ENCODE assay signal across 8 cellular contexts in genomic region chr14:63632932-63633514, GRCh38. TPM values are rescaled to one million over a fixed set of nuclear protein-coding genes. Genes with fewer than 3 reads are reported as not detected.
DNase-seq lines count a peak whose midpoint lies in the region; ATAC-seq, FAIRE-seq and TF ChIP-seq lines count a peak whose summit lies in the region.

No MANE protein-coding gene starts in this region.

- H3K79me2 ChIP-seq in OCI-LY7 (ENCODE audit: insufficient read depth, low read depth, low read length) (peaks cover 85% of the 10 kb centered on the region), fibroblast of lung (ENCODE audit: control insufficient read depth, insufficient read depth, low read length) (peaks cover 6% of the 10 kb centered on the region)

- H3K9ac ChIP-seq in fibroblast of lung (ENCODE audit: insufficient read depth, low read length): no peak overlapping the region

- intact Hi-C loops in OCI-LY7 (cut with micrococcal nuclease; ENCODE audit: unreplicated experiment): loop anchor here (1.0 to 5.0 kb wide), 2 partner anchors 137 to 246 kb away; no protein-coding TSS in a partner anchor
- intact Hi-C loops in aorta (cut with DNase I): no loop called here

- TF ChIP-seq CTCF in D721Med (IDR thresholded peaks at IDR 0.05; ENCODE audit: insufficient read depth, missing control alignments) (peak; percentile 53), GM20000 (IDR thresholded peaks at IDR 0.05; ENCODE audit: extremely low read depth, missing control alignments) (peak; percentile 52), OCI-LY7 (conservative IDR thresholded peaks at IDR 0.05; ENCODE audit: low read length) (peak; percentile 90), fibroblast of lung (conservative IDR thresholded peaks at IDR 0.05 in 1 of 2, IDR thresholded peaks at IDR 0.05 in 1 of 2; ENCODE audit: low read depth in 1 of 2, low read length in 2 of 2) (peak; percentile 29 to 65)

- BruUV-seq in OCI-LY7 (replicated peaks; lab: Mats Ljungman, UMichigan): no TSS peak

- H3K9me2 ChIP-seq in OCI-LY7 (ENCODE audit: insufficient read depth, low read length): no peaks in the 10 kb centered on the region

- DNase-seq in D721Med (ENCODE audit: insufficient read length, low spot score) (no peak), GM20000 (ENCODE audit: low spot score) (peak; percentile 32), OCI-LY7 (ENCODE audit: low spot score) (peak; percentile 66), fibroblast of lung (ENCODE audit: low read depth in 2 of 2) (peak; percentile 9 to 46), superior temporal gyrus (ENCODE audit: extremely low spot score) (peak; percentile 41), NCI-H2171 (lab: John Stamatoyannopoulos, UW) (no peak), aorta (no peak), NK-92 (lab: John Stamatoyannopoulos, UW; ENCODE audit: unreplicated experiment) (no peak)

- H3K4me3 ChIP-seq in OCI-LY7 (ENCODE audit: low read depth, low read length, poor library complexity, severe bottlenecking) (no peak overlapping the region), fibroblast of lung (replicated peaks in 1 of 4; ENCODE audit: control extremely low read depth in 1 of 4, insufficient read depth in 1 of 4, low read depth in 3 of 4, low read length in 4 of 4) (no peak overlapping the region), aorta (ENCODE audit: low read length in 2 of 2) (no peak overlapping the region)

- H4K20me1 ChIP-seq in OCI-LY7 (ENCODE audit: insufficient read depth, low read length) (peaks cover 6% of the 10 kb centered on the region; the same call in 1 of the 2 replicates), fibroblast of lung (ENCODE audit: control insufficient read depth, extremely low read depth, insufficient read depth, low read length) (no peaks in the 10 kb centered on the region)

- FAIRE-seq in D721Med (lab: Jason Lieb, UNC): no peak

- H3K27me3 ChIP-seq in fibroblast of lung (ENCODE audit: control insufficient read depth, insufficient read depth, low read length) (no peaks in the 10 kb centered on the region), aorta (ENCODE audit: control insufficient read depth in 1 of 2, insufficient read depth in 2 of 2, low read length in 1 of 2) (no peaks in the 10 kb centered on the region)

- H2AFZ ChIP-seq in OCI-LY7 (ENCODE audit: low read length) (no peak overlapping the region), fibroblast of lung (ENCODE audit: low read length) (no peak overlapping the region)

- H3K4me2 ChIP-seq in OCI-LY7 (ENCODE audit: low read length) (no peak overlapping the region), fibroblast of lung (ENCODE audit: extremely low read depth, insufficient read depth, low read length) (no peak overlapping the region)

- POLR2A ChIA-PET in OCI-LY7 (lab: Charles Lee): interaction anchor here (0.6 to 1.2 kb wide), 3 partner anchors 10 to 206 kb away, joined by 3 to 5 read pairs (median 3); no protein-coding TSS in a partner anchor

- H3K27ac ChIP-seq in OCI-LY7 (ENCODE audit: low read depth, low read length, poor library complexity, severe bottlenecking) (no peak overlapping the region), fibroblast of lung (ENCODE audit: insufficient read depth, low read length) (no peak overlapping the region), aorta (ENCODE audit: low read depth in 1 of 2, low read length in 2 of 2) (no peak overlapping the region)

- CTCF ChIA-PET in OCI-LY7 (lab: Charles Lee; ENCODE audit: unreplicated experiment): interaction anchor here (0.6 kb wide), 1 partner anchor 15 kb away, joined by 3 read pairs; no protein-coding TSS in a partner anchor

- H3K9me3 ChIP-seq in OCI-LY7 (ENCODE audit: low read length) (peaks cover 18% of the 10 kb centered on the region), fibroblast of lung (ENCODE audit: control insufficient read depth, insufficient read depth, low read depth, low read length) (no peaks in the 10 kb centered on the region), aorta (ENCODE audit: control insufficient read depth, low read length) (no peaks in the 10 kb centered on the region)

- no peak for ATAC-seq in aorta (ENCODE audit: low FRiP score)

- H3K4me1 ChIP-seq in OCI-LY7 (ENCODE audit: insufficient read depth, low read length, poor library complexity, severe bottlenecking) (no peaks in the 10 kb centered on the region), fibroblast of lung (ENCODE audit: control insufficient read depth, extremely low read depth, insufficient read depth, low read length) (no peaks in the 10 kb centered on the region), aorta (ENCODE audit: control insufficient read depth in 1 of 2, insufficient read depth in 2 of 2, low read length in 2 of 2) (peaks cover 0 to 2% of the 10 kb centered on the region in 2 donors)

- peaks cover 58% of the 10 kb centered on the region for H3K36me3 ChIP-seq in OCI-LY7 (ENCODE audit: insufficient read depth, low read length)
- no peaks in the 10 kb centered on the region for H3K36me3 ChIP-seq in fibroblast of lung (ENCODE audit: control insufficient read depth, insufficient read depth, low read length)
- H3K36me3 ChIP-seq in aorta (ENCODE audit: control insufficient read depth in 1 of 2, insufficient read depth in 2 of 2, low read length in 1 of 2): no peaks in the 10 kb centered on the region

RNA-seq across cellular contexts. Expression of gene WDR89, which starts 8.6 kb away (rescaled TPM):
- total RNA-seq in OCI-LY7 (2014; rRNA removed; shearing (Covaris generic)): 14.7 and 15.5 TPM in 2 replicates
- total RNA-seq in OCI-LY7 (2022) (23.5 and 27.9 TPM in 2 replicates), fibroblast of lung (11.1 and 13.9 TPM in 2 replicates), aorta (10 to 100 TPM in 1 of 2 donors, 1 to 10 TPM in 1; 7.9 to 12.9 TPM)
- polyA plus RNA-seq in fibroblast of lung (7.3 and 7.7 TPM in 2 replicates), aorta (1 to 10 TPM; 3.9 to 5.6 TPM)
- 5.5 and 6.1 TPM in 2 replicates for polyA plus RNA-seq in fibroblast of lung (2012)
- 0.70 and 1.5 TPM in 2 replicates for polyA minus RNA-seq in fibroblast of lung (ENCODE audit: low replicate concordance)

Comparison
In these comparisons a context has a peak if more than half of its experiments do, and no peak if none do; other contexts are left out.
1. DNase-seq: peak in GM20000 (single experiment), OCI-LY7 (single experiment), fibroblast of lung (2 of 2) and superior temporal gyrus (single experiment); none in D721Med (single experiment), NCI-H2171 (single experiment), aorta (0 of 2) and NK-92 (single experiment).
2. Peak in every context shown above with its lines, with median percentiles within 50 percentile points of each other: CTCF ChIP-seq.